8 cellular contexts compared by ENCODE assay signal in the genomic region with DNA sequence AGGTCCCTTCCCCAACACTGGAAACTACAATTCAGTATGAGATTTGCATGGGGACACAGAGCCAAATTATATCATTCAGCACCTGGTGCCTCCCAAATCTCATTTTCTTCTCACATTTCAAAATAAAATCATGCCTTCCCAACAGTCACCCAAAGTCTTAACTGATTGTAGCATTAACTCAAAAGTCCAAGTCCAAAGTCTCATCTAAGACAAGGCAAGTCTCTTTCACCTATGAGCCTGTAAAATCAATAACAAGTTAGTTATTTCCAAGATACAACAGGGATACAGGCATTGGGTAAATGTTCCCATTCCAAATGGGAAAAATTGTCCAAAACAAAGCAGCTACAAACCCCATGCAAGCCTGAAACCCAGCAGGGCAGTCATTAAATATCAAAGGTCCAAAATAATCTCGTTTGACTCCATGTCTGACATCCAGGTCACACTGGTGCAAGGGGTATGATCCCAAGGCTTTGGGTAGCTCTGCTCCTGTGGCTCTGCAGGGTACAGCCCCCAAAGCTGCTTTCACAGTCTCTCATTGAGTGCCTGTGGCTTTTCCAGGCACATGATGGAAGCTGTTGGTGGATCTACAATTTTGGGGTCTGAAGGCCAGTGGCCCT.
"Had no signal": no experiment of that assay in that cellular context is flagged by ENCODE, and none has a peak within 500 bp of the region (broad histone marks: within the 10 kb centered on the region; RNA-seq: fewer than 3 reads in every experiment).

No MANE protein-coding gene starts in this region.

- H3K4me3 ChIP-seq: GM12878 had no signal

- DNase-seq: GDM1, GF-D8 had no signal

- ATAC-seq: GM12878 had no signal

- FAIRE-seq: G401.6, GM12878, GM12891, GM12892, GM18507, GM19239 had no signal
